12 cellular contexts compared by ENCODE assay signal in genomic region chr2:31428001-31428418, GRCh38. TPM values are rescaled to one million over a fixed set of nuclear protein-coding genes. Genes with fewer than 3 reads are reported as not detected.
A peak's percentile ranks its signal among the peaks of the same experiment; 100 is the strongest.
DNase-seq lines count a peak whose midpoint lies in the region; ATAC-seq and TF ChIP-seq lines count a peak whose summit lies in the region.
"Had no signal": no experiment of that assay in that cellular context is flagged by ENCODE, and none has a peak within 500 bp of the region (broad histone marks: within the 10 kb centered on the region; RNA-seq: fewer than 3 reads in every experiment).

No MANE protein-coding gene starts in this region.

- H3K4me1 ChIP-seq in OCI-LY7 (ENCODE audit: insufficient read depth, low read length, poor library complexity, severe bottlenecking) = no peaks in the 10 kb centered on the region

- no peaks in the 10 kb centered on the region for H3K36me3 ChIP-seq in OCI-LY7 (ENCODE audit: insufficient read depth, low read length)

- no peak overlapping the region for H3K4me2 ChIP-seq in OCI-LY7 (ENCODE audit: low read length)

- no peaks in the 10 kb centered on the region for H3K9me3 Mint-ChIP-seq in activated CD4-positive, alpha-beta memory T cell treated with anti-CD3 and anti-CD28 coated beads for 36 hours
- H3K9me3 Mint-ChIP-seq in activated CD4-positive, alpha-beta memory T cell treated with anti-CD3 and anti-CD28 coated beads, Interleukin-2, amount 10 ng/mL, durations not matched to agents 7 days and 5 days = no peaks in the 10 kb centered on the region

- H3K27ac Mint-ChIP-seq in activated CD4-positive, alpha-beta memory T cell treated with anti-CD3 and anti-CD28 coated beads for 36 hours = no peak overlapping the region
- H3K27ac Mint-ChIP-seq in activated CD4-positive, alpha-beta memory T cell treated with anti-CD3 and anti-CD28 coated beads, Interleukin-2, amount 10 ng/mL, durations not matched to agents 7 days and 5 days = no peak overlapping the region

- peaks cover 18% of the 10 kb centered on the region for H3K4me1 Mint-ChIP-seq in activated CD4-positive, alpha-beta memory T cell treated with anti-CD3 and anti-CD28 coated beads for 36 hours (ENCODE audit: low read depth)
- peaks cover 20% of the 10 kb centered on the region for H3K4me1 Mint-ChIP-seq in activated CD4-positive, alpha-beta memory T cell treated with anti-CD3 and anti-CD28 coated beads, Interleukin-2, amount 10 ng/mL, durations not matched to agents 7 days and 5 days

- TF ChIP-seq CTCF in OCI-LY7 (conservative IDR thresholded peaks at IDR 0.05; ENCODE audit: low read length) = 0 out of 2 replicates have a peak, but pooled peaks have one; percentile 22
- peak; percentile 25 for TF ChIP-seq CTCF in fibroblast of mammary gland (conservative IDR thresholded peaks at IDR 0.05; ENCODE audit: control insufficient read depth, insufficient read depth, low read depth, low read length)
- no peak for TF ChIP-seq CTCF in omental fat pad (IDR thresholded peaks at IDR 0.05)

- H3K79me2 ChIP-seq in OCI-LY7 (ENCODE audit: insufficient read depth, low read depth, low read length) = no peaks in the 10 kb centered on the region

- H3K9me2 ChIP-seq in OCI-LY7 (ENCODE audit: insufficient read depth, low read length) = 0 out of 2 replicates have a peak, but pooled peaks cover 2% of the 10 kb centered on the region

- H3K4me3 ChIP-seq in OCI-LY7 (ENCODE audit: low read depth, low read length, poor library complexity, severe bottlenecking) = no peak overlapping the region
- H3K4me3 ChIP-seq in fibroblast of mammary gland (ENCODE audit: control insufficient read depth, low read depth, low read length) = no peak overlapping the region

- ATAC-seq in sciatic nerve = no peak
- ATAC-seq in omental fat pad (ENCODE audit: low FRiP score) = no peak

- no TSS peak for BruUV-seq in OCI-LY7 (replicated peaks; lab: Mats Ljungman, UMichigan)

- H3K9me3 ChIP-seq in OCI-LY7 (ENCODE audit: low read length) = no peaks in the 10 kb centered on the region

- no peaks in the 10 kb centered on the region for H4K20me1 ChIP-seq in OCI-LY7 (ENCODE audit: insufficient read depth, low read length)

- POLR2A ChIA-PET in activated CD4-positive, alpha-beta memory T cell treated with anti-CD3 and anti-CD28 coated beads for 36 hours (lab: Charles Lee) = no interaction called here
- POLR2A ChIA-PET in activated CD4-positive, alpha-beta memory T cell treated with anti-CD3 and anti-CD28 coated beads, Interleukin-2, amount 10 ng/mL, durations not matched to agents 7 days and 5 days (lab: Charles Lee) = no interaction called here
- POLR2A ChIA-PET in OCI-LY7 (lab: Charles Lee) = interaction anchor here (1.2 kb wide), 1 partner anchor 12 kb away, joined by 3 read pairs; no protein-coding TSS in a partner anchor

- peaks cover 25% of the 10 kb centered on the region for H3K27me3 Mint-ChIP-seq in activated CD4-positive, alpha-beta memory T cell treated with anti-CD3 and anti-CD28 coated beads for 36 hours
- peaks cover 9% of the 10 kb centered on the region for H3K27me3 Mint-ChIP-seq in activated CD4-positive, alpha-beta memory T cell treated with anti-CD3 and anti-CD28 coated beads, Interleukin-2, amount 10 ng/mL, durations not matched to agents 7 days and 5 days

- H2AFZ ChIP-seq in OCI-LY7 (ENCODE audit: low read length) = no peak overlapping the region

- H3K36me3 Mint-ChIP-seq in activated CD4-positive, alpha-beta memory T cell treated with anti-CD3 and anti-CD28 coated beads for 36 hours = no peaks in the 10 kb centered on the region
- H3K36me3 Mint-ChIP-seq in activated CD4-positive, alpha-beta memory T cell treated with anti-CD3 and anti-CD28 coated beads, Interleukin-2, amount 10 ng/mL, durations not matched to agents 7 days and 5 days (ENCODE audit: low read depth) = no peaks in the 10 kb centered on the region

- intact Hi-C loops in activated CD4-positive, alpha-beta memory T cell treated with anti-CD3 and anti-CD28 coated beads for 36 hours (cut with micrococcal nuclease) = no loop called here
- intact Hi-C loops in OCI-LY7 (cut with micrococcal nuclease; ENCODE audit: unreplicated experiment) (no loop called here), sciatic nerve (cut with DNase I) (no loop called here)

- CTCF ChIA-PET in activated CD4-positive, alpha-beta memory T cell treated with anti-CD3 and anti-CD28 coated beads for 36 hours (lab: Charles Lee) = no interaction called here
- CTCF ChIA-PET in activated CD4-positive, alpha-beta memory T cell treated with anti-CD3 and anti-CD28 coated beads, Interleukin-2, amount 10 ng/mL, durations not matched to agents 7 days and 5 days (lab: Charles Lee) = interaction anchor here (1.6 kb wide), 1 partner anchor 73 kb away, joined by 3 read pairs; no protein-coding TSS in a partner anchor
- CTCF ChIA-PET in OCI-LY7 (lab: Charles Lee; ENCODE audit: unreplicated experiment) = no interaction called here

- DNase-seq in activated CD4-positive, alpha-beta memory T cell treated with anti-CD3 and anti-CD28 coated beads for 36 hours = peak; percentile 20
- DNase-seq in activated CD4-positive, alpha-beta memory T cell treated with anti-CD3 and anti-CD28 coated beads, Interleukin-2, amount 10 ng/mL, durations not matched to agents 7 days and 5 days = no peak
- DNase-seq in OCI-LY7 (ENCODE audit: low spot score) (peak; percentile 9), fibroblast of mammary gland (ENCODE audit: low read depth) (peak; percentile 41), renal cortical epithelial cell (ENCODE audit: low read depth) (peak; percentile 32), sciatic nerve (ENCODE audit: low spot score) (no peak), NCI-H2081 (lab: John Stamatoyannopoulos, UW) (no peak), omental fat pad (ENCODE audit: low spot score) (no peak)
- DNase-seq: activated gamma-delta T cell, head of caudate nucleus, Kasumi-1, NCI-H446 treated with DMSO at 0.1 percent for 48 hours had no signal

- no peak overlapping the region for H3K27ac ChIP-seq in OCI-LY7 (ENCODE audit: low read depth, low read length, poor library complexity, severe bottlenecking)

- H3K4me3 Mint-ChIP-seq in activated CD4-positive, alpha-beta memory T cell treated with anti-CD3 and anti-CD28 coated beads for 36 hours = no peak overlapping the region
- H3K4me3 Mint-ChIP-seq in activated CD4-positive, alpha-beta memory T cell treated with anti-CD3 and anti-CD28 coated beads, Interleukin-2, amount 10 ng/mL, durations not matched to agents 7 days and 5 days = no peak overlapping the region

RNA-seq across cellular contexts. Expression of gene XDH, which starts 13.5 kb away (rescaled TPM):
- not detected for total RNA-seq in activated CD4-positive, alpha-beta memory T cell treated with anti-CD3 and anti-CD28 coated beads for 36 hours
- total RNA-seq in activated CD4-positive, alpha-beta memory T cell treated with anti-CD3 and anti-CD28 coated beads, Interleukin-2, amount 10 ng/mL, durations not matched to agents 7 days and 5 days = 1 to 10 TPM in 1 of 2 experiments, under 1 TPM in 1; 0.63 to 1.6 TPM
- total RNA-seq in OCI-LY7 (2014; rRNA removed; shearing (Covaris generic)) = not detected in 2 replicates
- total RNA-seq in OCI-LY7 (2022) = not detected in 2 replicates
- total RNA-seq in renal cortical epithelial cell = 2.0 and 25.9 TPM in 2 replicates
- 0.22 TPM for total RNA-seq in sciatic nerve
- under 1 TPM in 3 of 4 donors, not detected in 1; 0.31 to 0.63 (median 0.48) TPM for total RNA-seq in omental fat pad

Comparison
In these comparisons a context has a peak if more than half of its experiments do, and no peak if none do; other contexts are left out.
1. DNase-seq: peak in activated CD4-positive, alpha-beta memory T cell treated with anti-CD3 and anti-CD28 coated beads for 36 hours (single experiment), OCI-LY7 (single experiment), fibroblast of mammary gland (single experiment) and renal cortical epithelial cell (single experiment); none in activated CD4-positive, alpha-beta memory T cell treated with anti-CD3 and anti-CD28 coated beads, Interleukin-2, amount 10 ng/mL, durations not matched to agents 7 days and 5 days (single experiment), sciatic nerve (single experiment), NCI-H2081 (0 of 2) and omental fat pad (single experiment).
2. CTCF ChIP-seq: peak in OCI-LY7 (single experiment) and fibroblast of mammary gland (single experiment); none in omental fat pad (0 of 3).